Comparison of ENCODE assay signal across 9 cellular contexts in genomic region chr9:114804504-114804903, GRCh38. TPM values are rescaled to one million over a fixed set of nuclear protein-coding genes. Genes with fewer than 3 reads are reported as not detected.
DNase-seq lines count a peak whose midpoint lies in the region; ATAC-seq, FAIRE-seq and TF ChIP-seq lines count a peak whose summit lies in the region.
"Had no signal": no experiment of that assay in that cellular context is flagged by ENCODE, and none has a peak within 500 bp of the region (broad histone marks: within the 10 kb centered on the region; RNA-seq: fewer than 3 reads in every experiment).

No MANE protein-coding gene starts in this region.

- intact Hi-C loops in kidney (cut with DNase I), result no loop called here
- intact Hi-C loops in upper lobe of right lung (cut with DNase I), result no loop called here

- H3K27me3 ChIP-seq in adipocyte (replicated peaks; ENCODE audit: control insufficient read depth, insufficient read depth, low read length) (no peaks in the 10 kb centered on the region), upper lobe of right lung (no peaks in the 10 kb centered on the region)

- H3K9ac ChIP-seq in adipocyte (ENCODE audit: low read length) (no peak overlapping the region), kidney (ENCODE audit: low read length in 2 of 2) (peak overlapping the region in 1 of 2 donors; percentile 30)

- H3K9me3 ChIP-seq in adipocyte (ENCODE audit: control insufficient read depth, low read length) (no peaks in the 10 kb centered on the region), kidney (ENCODE audit: control insufficient read depth in 1 of 2, low read length in 2 of 2) (no peaks in the 10 kb centered on the region), upper lobe of right lung (no peaks in the 10 kb centered on the region)

- H3K4me1 ChIP-seq in adipocyte (ENCODE audit: control insufficient read depth, insufficient read depth, low read length), result no peaks in the 10 kb centered on the region
- H3K4me1 ChIP-seq in kidney (ENCODE audit: control insufficient read depth in 1 of 2, insufficient read depth in 1 of 2, low read depth in 1 of 2, low read length in 2 of 2), result peaks cover 29 to 35% of the 10 kb centered on the region in 2 donors
- peaks cover 32% of the 10 kb centered on the region for H3K4me1 ChIP-seq in upper lobe of right lung

- no peak for FAIRE-seq in kidney (lab: Jason Lieb, UNC)

- H3K36me3 ChIP-seq in adipocyte (ENCODE audit: control insufficient read depth, insufficient read depth, low read length, severe bottlenecking) (no peaks in the 10 kb centered on the region), kidney (ENCODE audit: control insufficient read depth in 1 of 2, insufficient read depth in 2 of 2, low read length in 2 of 2) (no peaks in the 10 kb centered on the region), upper lobe of right lung (no peaks in the 10 kb centered on the region)

- peak overlapping the region; percentile 47 to 58 for H3K27ac ChIP-seq in kidney (ENCODE audit: low read depth in 2 of 2, low read length in 2 of 2)
- H3K27ac ChIP-seq in upper lobe of right lung, result peak overlapping the region; percentile 77

- ATAC-seq in upper lobe of right lung (no peak), GM18498 (IDR thresholded peaks at IDR 0.05; ENCODE audit: unreplicated experiment) (no peak), GM21526 (IDR thresholded peaks at IDR 0.05; ENCODE audit: low FRiP score, unreplicated experiment) (no peak)

- DNase-seq in SIG-M5 treated with dmso at 0.1 percent for 504 hours (lab: John Stamatoyannopoulos, UW; ENCODE audit: unreplicated experiment) (peak; percentile 43), SIG-M5 (lab: John Stamatoyannopoulos, UW) (no peak), adipocyte (ENCODE audit: low read depth) (peak; percentile 71), kidney (peak; percentile 65), upper lobe of right lung (no peak)
- DNase-seq in activated CD4-positive, alpha-beta T cell treated with anti-CD3 and anti-CD28 coated beads, Interleukin-2, amount 50 U/mL, for 4 hours, result no peak
- DNase-seq: NCI-H1436 had no signal

- no peak for TF ChIP-seq CTCF in kidney (IDR thresholded peaks at IDR 0.05; ENCODE audit: borderline replicate concordance, extremely low read depth, insufficient read depth)
- TF ChIP-seq CTCF in upper lobe of right lung (IDR thresholded peaks at IDR 0.05), result no peak

- H3K4me3 ChIP-seq in adipocyte (ENCODE audit: low read length), result no peak overlapping the region
- H3K4me3 ChIP-seq in kidney (ENCODE audit: low read length in 2 of 2), result peak overlapping the region; percentile 35 to 62
- H3K4me3 ChIP-seq in upper lobe of right lung, result peak overlapping the region; percentile 36

RNA-seq across cellular contexts. Expression of gene TNFSF15, which starts 1.3 kb away (rescaled TPM):
- total RNA-seq in kidney (2.3 TPM), upper lobe of right lung (8.5 TPM)
- polyA plus RNA-seq in kidney (ENCODE audit: insufficient read depth, low read depth, low replicate concordance), result 1.4 TPM

Comparison
In these comparisons a context has a peak if more than half of its experiments do, and no peak if none do; other contexts are left out.
1. DNase-seq: peak in SIG-M5 treated with dmso at 0.1 percent for 504 hours (single experiment), adipocyte (single experiment) and kidney (single experiment); none in SIG-M5 (single experiment), upper lobe of right lung (single experiment) and activated CD4-positive, alpha-beta T cell treated with anti-CD3 and anti-CD28 coated beads, Interleukin-2, amount 50 U/mL, for 4 hours (0 of 2).